ENCODE assay signal across 1 cellular context in the genomic region with DNA sequence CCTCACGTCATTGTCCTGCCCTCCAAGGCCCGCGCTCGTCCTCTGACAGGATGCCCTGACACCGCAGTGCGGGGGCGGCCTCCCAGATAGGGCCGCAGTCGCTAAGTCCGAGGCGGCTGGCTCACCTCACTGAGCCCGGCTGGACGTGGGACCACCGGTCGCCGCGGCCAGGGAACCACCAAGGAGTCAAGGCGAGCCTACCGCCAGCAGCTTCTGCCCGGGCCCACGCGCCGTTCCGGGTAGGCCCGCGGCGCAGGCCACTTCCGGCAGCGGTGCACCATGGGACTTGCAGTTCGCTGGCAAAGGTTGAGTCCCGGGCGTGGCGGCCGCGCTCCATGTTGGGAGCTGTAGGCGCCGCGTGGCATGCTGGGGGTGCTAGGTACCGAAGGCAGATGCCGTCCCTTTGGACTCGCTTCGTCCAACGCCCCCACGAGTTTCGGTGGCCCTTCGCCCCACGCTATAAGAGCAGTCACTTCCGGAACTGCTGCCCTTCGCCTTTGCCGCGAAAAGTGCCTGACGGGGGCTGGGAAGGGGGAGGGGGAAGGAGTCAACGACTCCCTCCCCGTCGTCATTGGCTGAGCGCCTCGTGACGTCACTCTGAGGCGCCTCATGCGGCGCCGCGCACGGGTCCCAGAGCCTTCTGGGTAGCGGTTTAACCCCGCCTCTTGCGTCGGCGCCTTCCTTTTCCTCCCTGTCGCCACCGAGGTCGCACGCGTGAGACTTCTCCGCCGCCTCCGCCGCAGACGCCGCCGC.
TF ChIP-seq lines count a peak whose summit lies in the region.

A gene (plus strand): TSS at position 681 of the 753 bp plus-strand sequence. CDS start 268 bp downstream, outside the sequence.

TF ChIP-seq in K562, 482 proteins besides CTCF, POLR2A, EP300 and RAD21 (continued from another document and continues in another):
- TF ChIP-seq, protein P1, sequence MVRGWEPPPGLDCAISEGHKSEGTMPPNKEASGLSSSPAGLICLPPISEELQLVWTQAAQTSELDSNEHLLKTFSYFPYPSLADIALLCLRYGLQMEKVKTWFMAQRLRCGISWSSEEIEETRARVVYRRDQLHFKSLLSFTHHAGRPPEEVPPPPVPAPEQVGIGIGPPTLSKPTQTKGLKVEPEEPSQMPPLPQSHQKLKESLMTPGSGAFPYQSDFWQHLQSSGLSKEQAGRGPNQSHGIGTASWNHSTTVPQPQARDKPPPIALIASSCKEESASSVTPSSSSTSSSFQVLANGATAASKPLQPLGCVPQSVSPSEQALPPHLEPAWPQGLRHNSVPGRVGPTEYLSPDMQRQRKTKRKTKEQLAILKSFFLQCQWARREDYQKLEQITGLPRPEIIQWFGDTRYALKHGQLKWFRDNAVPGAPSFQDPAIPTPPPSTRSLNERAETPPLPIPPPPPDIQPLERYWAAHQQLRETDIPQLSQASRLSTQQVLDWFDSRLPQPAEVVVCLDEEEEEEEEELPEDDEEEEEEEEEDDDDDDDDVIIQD (CRISPR knock-in tag; IDR thresholded peaks at IDR 0.05), result no peak
- no peak for TF ChIP-seq PYGO2 (tag; IDR thresholded peaks at IDR 0.05)
- no peak for TF ChIP-seq MAFG (tag; conservative IDR thresholded peaks at IDR 0.05)
- no peak for TF ChIP-seq FOXJ3 (CRISPR knock-in tag; IDR thresholded peaks at IDR 0.05)
- no peak for TF ChIP-seq GATA2 (CRISPR knock-in tag; IDR thresholded peaks at IDR 0.05)
- TF ChIP-seq DMBX1 (CRISPR knock-in tag; IDR thresholded peaks at IDR 0.05; ENCODE audit: borderline replicate concordance), result peak; percentile 46; the same call in 1 of the 2 replicates
- TF ChIP-seq, protein P2, sequence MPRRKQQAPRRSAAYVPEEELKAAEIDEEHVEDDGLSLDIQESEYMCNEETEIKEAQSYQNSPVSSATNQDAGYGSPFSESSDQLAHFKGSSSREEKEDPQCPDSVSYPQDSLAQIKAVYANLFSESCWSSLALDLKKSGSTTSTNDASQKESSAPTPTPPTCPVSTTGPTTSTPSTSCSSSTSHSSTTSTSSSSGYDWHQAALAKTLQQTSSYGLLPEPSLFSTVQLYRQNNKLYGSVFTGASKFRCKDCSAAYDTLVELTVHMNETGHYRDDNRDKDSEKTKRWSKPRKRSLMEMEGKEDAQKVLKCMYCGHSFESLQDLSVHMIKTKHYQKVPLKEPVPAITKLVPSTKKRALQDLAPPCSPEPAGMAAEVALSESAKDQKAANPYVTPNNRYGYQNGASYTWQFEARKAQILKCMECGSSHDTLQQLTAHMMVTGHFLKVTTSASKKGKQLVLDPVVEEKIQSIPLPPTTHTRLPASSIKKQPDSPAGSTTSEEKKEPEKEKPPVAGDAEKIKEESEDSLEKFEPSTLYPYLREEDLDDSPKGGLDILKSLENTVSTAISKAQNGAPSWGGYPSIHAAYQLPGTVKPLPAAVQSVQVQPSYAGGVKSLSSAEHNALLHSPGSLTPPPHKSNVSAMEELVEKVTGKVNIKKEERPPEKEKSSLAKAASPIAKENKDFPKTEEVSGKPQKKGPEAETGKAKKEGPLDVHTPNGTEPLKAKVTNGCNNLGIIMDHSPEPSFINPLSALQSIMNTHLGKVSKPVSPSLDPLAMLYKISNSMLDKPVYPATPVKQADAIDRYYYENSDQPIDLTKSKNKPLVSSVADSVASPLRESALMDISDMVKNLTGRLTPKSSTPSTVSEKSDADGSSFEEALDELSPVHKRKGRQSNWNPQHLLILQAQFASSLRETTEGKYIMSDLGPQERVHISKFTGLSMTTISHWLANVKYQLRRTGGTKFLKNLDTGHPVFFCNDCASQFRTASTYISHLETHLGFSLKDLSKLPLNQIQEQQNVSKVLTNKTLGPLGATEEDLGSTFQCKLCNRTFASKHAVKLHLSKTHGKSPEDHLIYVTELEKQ (CRISPR knock-in tag; IDR thresholded peaks at IDR 0.05), result no peak
- TF ChIP-seq, protein P3, sequence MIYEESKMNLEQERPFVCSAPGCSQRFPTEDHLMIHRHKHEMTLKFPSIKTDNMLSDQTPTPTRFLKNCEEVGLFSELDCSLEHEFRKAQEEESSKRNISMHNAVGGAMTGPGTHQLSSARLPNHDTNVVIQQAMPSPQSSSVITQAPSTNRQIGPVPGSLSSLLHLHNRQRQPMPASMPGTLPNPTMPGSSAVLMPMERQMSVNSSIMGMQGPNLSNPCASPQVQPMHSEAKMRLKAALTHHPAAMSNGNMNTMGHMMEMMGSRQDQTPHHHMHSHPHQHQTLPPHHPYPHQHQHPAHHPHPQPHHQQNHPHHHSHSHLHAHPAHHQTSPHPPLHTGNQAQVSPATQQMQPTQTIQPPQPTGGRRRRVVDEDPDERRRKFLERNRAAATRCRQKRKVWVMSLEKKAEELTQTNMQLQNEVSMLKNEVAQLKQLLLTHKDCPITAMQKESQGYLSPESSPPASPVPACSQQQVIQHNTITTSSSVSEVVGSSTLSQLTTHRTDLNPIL (CRISPR knock-in tag; IDR thresholded peaks at IDR 0.05), result no peak
- peak; percentile 7; the same call in 1 of the 2 replicates for TF ChIP-seq ELF4 (CRISPR knock-in tag; IDR thresholded peaks at IDR 0.05)
- TF ChIP-seq CHCHD3 (CRISPR knock-in tag; IDR thresholded peaks at IDR 0.05), result no peak
- TF ChIP-seq HNRNPL (IDR thresholded peaks at IDR 0.05; ENCODE audit: low read depth, low read length), result peak; percentile 90
- peak; percentile 79 to 85 for TF ChIP-seq NRF1 (conservative IDR thresholded peaks at IDR 0.05 in 1 of 2, IDR thresholded peaks at IDR 0.05 in 1 of 2)
- TF ChIP-seq BRF1 (IDR thresholded peaks at IDR 0.05; ENCODE audit: borderline replicate concordance, extremely low read depth, insufficient read length), result no peak
- TF ChIP-seq ZKSCAN3 (CRISPR knock-in tag; IDR thresholded peaks at IDR 0.05), result no peak
- TF ChIP-seq ELF2 (CRISPR knock-in tag; IDR thresholded peaks at IDR 0.05), result peak; percentile 91
- no peak for TF ChIP-seq STAT5A (IDR thresholded peaks at IDR 0.05; ENCODE audit: borderline replicate concordance, low read length)
- no peak; the same call in 1 of the 2 replicates for TF ChIP-seq ZNF431 (CRISPR knock-in tag; IDR thresholded peaks at IDR 0.05)
- TF ChIP-seq ZNF778 (CRISPR knock-in tag; IDR thresholded peaks at IDR 0.05), result no peak
- peak; percentile 93 for TF ChIP-seq ESRRA (IDR thresholded peaks at IDR 0.05; ENCODE audit: borderline replicate concordance, low read depth)
- no peak for TF ChIP-seq SRSF7 (optimal IDR thresholded peaks at IDR 0.05; ENCODE audit: low read depth, low read length)
- no peak; the same call in 1 of the 2 replicates for TF ChIP-seq HDAC8 (tag; IDR thresholded peaks at IDR 0.05)
- no peak for TF ChIP-seq TAL1 (IDR thresholded peaks at IDR 0.05)
- no peak for TF ChIP-seq SMARCB1 (IDR thresholded peaks at IDR 0.05; ENCODE audit: insufficient read length, low read depth)
- peak; percentile 45 for TF ChIP-seq MEIS2 (IDR thresholded peaks at IDR 0.05; ENCODE audit: partially characterized antibody)
- TF ChIP-seq MEF2D (tag; conservative IDR thresholded peaks at IDR 0.05; ENCODE audit: low read depth), result no peak
- 0 out of 2 replicates have a peak, but pooled peaks have one; percentile 41 for TF ChIP-seq HLTF (IDR thresholded peaks at IDR 0.05)
- no peak for TF ChIP-seq FOXM1 (IDR thresholded peaks at IDR 0.05; ENCODE audit: low read depth)
- TF ChIP-seq FOXM1 (CRISPR knock-in tag; IDR thresholded peaks at IDR 0.05; ENCODE audit: low read depth), result peak; percentile 89
- no peak for TF ChIP-seq ZSCAN32 (CRISPR knock-in tag; IDR thresholded peaks at IDR 0.05)
- no peak for TF ChIP-seq RFX7 (CRISPR knock-in tag; IDR thresholded peaks at IDR 0.05)
- TF ChIP-seq ATF7 (IDR thresholded peaks at IDR 0.05), result peak; percentile 96
- TF ChIP-seq ZNF184 (CRISPR knock-in tag; IDR thresholded peaks at IDR 0.05), result no peak
- TF ChIP-seq ZNF324 (CRISPR knock-in tag; IDR thresholded peaks at IDR 0.05), result no peak
- TF ChIP-seq, protein P4, sequence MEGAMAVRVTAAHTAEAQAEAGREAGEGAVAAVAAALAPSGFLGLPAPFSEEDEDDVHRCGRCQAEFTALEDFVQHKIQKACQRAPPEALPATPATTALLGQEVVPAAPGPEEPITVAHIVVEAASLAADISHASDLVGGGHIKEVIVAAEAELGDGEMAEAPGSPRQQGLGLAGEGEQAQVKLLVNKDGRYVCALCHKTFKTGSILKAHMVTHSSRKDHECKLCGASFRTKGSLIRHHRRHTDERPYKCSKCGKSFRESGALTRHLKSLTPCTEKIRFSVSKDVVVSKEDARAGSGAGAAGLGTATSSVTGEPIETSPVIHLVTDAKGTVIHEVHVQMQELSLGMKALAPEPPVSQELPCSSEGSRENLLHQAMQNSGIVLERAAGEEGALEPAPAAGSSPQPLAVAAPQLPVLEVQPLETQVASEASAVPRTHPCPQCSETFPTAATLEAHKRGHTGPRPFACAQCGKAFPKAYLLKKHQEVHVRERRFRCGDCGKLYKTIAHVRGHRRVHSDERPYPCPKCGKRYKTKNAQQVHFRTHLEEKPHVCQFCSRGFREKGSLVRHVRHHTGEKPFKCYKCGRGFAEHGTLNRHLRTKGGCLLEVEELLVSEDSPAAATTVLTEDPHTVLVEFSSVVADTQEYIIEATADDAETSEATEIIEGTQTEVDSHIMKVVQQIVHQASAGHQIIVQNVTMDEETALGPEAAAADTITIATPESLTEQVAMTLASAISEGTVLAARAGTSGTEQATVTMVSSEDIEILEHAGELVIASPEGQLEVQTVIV (CRISPR knock-in tag; IDR thresholded peaks at IDR 0.05; ENCODE audit: borderline replicate concordance), result no peak
- no peak; the same call in 1 of the 2 replicates for TF ChIP-seq RAD51 (IDR thresholded peaks at IDR 0.05; ENCODE audit: borderline replicate concordance, low read depth)
- 0 out of 2 replicates have a peak, but pooled peaks have one; percentile 17 for TF ChIP-seq NCOA1 (IDR thresholded peaks at IDR 0.05; ENCODE audit: low read depth)
- TF ChIP-seq MYC (IDR thresholded peaks at IDR 0.05; ENCODE audit: low read depth, low read length), result peak; percentile 86
- peak; percentile 97 for TF ChIP-seq MYC (CRISPR knock-in tag; IDR thresholded peaks at IDR 0.05; ENCODE audit: borderline replicate concordance, low read depth)
- TF ChIP-seq, protein P5, sequence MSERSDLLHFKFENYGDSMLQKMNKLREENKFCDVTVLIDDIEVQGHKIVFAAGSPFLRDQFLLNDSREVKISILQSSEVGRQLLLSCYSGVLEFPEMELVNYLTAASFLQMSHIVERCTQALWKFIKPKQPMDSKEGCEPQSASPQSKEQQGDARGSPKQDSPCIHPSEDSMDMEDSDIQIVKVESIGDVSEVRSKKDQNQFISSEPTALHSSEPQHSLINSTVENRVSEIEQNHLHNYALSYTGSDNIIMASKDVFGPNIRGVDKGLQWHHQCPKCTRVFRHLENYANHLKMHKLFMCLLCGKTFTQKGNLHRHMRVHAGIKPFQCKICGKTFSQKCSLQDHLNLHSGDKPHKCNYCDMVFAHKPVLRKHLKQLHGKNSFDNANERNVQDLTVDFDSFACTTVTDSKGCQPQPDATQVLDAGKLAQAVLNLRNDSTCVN (CRISPR knock-in tag; IDR thresholded peaks at IDR 0.05), result no peak
- 0 out of 2 replicates have a peak, but pooled peaks have one; percentile 48 for TF ChIP-seq DIDO1 (tag; IDR thresholded peaks at IDR 0.05; ENCODE audit: low read depth)
- no peak for TF ChIP-seq ZNF764 (CRISPR knock-in tag; IDR thresholded peaks at IDR 0.05; ENCODE audit: low read depth)
- no peak for TF ChIP-seq CC2D1A (IDR thresholded peaks at IDR 0.05)
- no peak for TF ChIP-seq MCM5 (IDR thresholded peaks at IDR 0.05; ENCODE audit: low read depth)
- TF ChIP-seq ZNF76 (CRISPR knock-in tag; IDR thresholded peaks at IDR 0.05; ENCODE audit: borderline replicate concordance), result peak; percentile 40
- TF ChIP-seq FOXK2 (conservative IDR thresholded peaks at IDR 0.05 in 1 of 2, IDR thresholded peaks at IDR 0.05 in 1 of 2; ENCODE audit: low read depth in 2 of 2), result peak; percentile 51 to 70; a peak in 2 of 4 replicates
- peak; percentile 66 for TF ChIP-seq HMGN3 (IDR thresholded peaks at IDR 0.05; ENCODE audit: borderline replicate concordance, extremely low read depth, insufficient read length, low read depth, low read length)
- TF ChIP-seq NCOA2 (IDR thresholded peaks at IDR 0.05; ENCODE audit: partially characterized antibody in 2 of 2), result no peak
- peak; percentile 98 for TF ChIP-seq KHSRP (IDR thresholded peaks at IDR 0.05)
- no peak for TF ChIP-seq POLR2AphosphoS2 (IDR thresholded peaks at IDR 0.05; ENCODE audit: low read length)
- TF ChIP-seq, protein P6, sequence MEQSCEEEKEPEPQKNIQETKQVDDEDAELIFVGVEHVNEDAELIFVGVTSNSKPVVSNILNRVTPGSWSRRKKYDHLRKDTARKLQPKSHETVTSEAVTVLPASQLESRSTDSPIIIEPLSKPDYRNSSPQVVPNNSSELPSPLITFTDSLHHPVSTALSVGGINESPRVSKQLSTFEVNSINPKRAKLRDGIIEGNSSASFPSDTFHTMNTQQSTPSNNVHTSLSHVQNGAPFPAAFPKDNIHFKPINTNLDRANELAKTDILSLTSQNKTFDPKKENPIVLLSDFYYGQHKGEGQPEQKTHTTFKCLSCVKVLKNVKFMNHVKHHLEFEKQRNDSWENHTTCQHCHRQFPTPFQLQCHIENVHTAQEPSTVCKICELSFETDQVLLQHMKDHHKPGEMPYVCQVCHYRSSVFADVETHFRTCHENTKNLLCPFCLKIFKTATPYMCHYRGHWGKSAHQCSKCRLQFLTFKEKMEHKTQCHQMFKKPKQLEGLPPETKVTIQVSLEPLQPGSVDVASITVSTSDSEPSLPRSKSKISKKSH (CRISPR knock-in tag; IDR thresholded peaks at IDR 0.05), result no peak
- TF ChIP-seq BHLHE40 (IDR thresholded peaks at IDR 0.05; ENCODE audit: low read length), result peak; percentile 90
- peak; percentile 63 for TF ChIP-seq HDAC2 (IDR thresholded peaks at IDR 0.05)
- peak; percentile 36; the same call in 1 of the 2 replicates for TF ChIP-seq JUNB (CRISPR knock-in tag; conservative IDR thresholded peaks at IDR 0.05)
- peak; percentile 52; the same call in 1 of the 2 replicates for TF ChIP-seq ZNF316 (IDR thresholded peaks at IDR 0.05)
- TF ChIP-seq, protein P7, sequence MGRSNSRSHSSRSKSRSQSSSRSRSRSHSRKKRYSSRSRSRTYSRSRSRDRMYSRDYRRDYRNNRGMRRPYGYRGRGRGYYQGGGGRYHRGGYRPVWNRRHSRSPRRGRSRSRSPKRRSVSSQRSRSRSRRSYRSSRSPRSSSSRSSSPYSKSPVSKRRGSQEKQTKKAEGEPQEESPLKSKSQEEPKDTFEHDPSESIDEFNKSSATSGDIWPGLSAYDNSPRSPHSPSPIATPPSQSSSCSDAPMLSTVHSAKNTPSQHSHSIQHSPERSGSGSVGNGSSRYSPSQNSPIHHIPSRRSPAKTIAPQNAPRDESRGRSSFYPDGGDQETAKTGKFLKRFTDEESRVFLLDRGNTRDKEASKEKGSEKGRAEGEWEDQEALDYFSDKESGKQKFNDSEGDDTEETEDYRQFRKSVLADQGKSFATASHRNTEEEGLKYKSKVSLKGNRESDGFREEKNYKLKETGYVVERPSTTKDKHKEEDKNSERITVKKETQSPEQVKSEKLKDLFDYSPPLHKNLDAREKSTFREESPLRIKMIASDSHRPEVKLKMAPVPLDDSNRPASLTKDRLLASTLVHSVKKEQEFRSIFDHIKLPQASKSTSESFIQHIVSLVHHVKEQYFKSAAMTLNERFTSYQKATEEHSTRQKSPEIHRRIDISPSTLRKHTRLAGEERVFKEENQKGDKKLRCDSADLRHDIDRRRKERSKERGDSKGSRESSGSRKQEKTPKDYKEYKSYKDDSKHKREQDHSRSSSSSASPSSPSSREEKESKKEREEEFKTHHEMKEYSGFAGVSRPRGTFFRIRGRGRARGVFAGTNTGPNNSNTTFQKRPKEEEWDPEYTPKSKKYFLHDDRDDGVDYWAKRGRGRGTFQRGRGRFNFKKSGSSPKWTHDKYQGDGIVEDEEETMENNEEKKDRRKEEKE (IDR thresholded peaks at IDR 0.05; ENCODE audit: borderline replicate concordance in 1 of 2, control insufficient read depth in 1 of 2, low read depth in 2 of 2, low read length in 1 of 2), result no peak
